In the genomic region with DNA sequence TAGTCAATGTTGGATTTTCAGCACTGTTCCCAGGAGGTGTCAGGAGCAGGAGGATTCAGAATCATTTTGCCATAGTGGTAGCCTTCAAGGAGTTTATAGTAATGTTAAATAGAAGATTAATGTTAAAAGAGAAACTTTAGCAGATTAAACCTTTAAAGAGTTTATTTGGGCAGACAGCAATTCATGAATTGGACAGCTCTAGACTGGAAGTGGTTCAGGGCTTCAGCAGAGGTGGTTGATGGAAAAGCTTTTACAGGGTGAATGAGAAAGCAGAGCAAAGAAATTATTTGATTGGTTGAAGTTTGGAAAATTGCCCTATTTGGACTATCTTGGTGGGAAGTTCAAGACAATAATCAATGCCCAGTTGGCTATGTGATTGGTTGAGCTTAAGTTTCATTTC, we compare ENCODE assay signal across 1 cellular context.
TF ChIP-seq lines count a peak whose summit lies in the region.

No MANE protein-coding gene starts in this region.

TF ChIP-seq in liver, 16 proteins besides CTCF, POLR2A, EP300 and RAD21:
- TF ChIP-seq, protein P1, sequence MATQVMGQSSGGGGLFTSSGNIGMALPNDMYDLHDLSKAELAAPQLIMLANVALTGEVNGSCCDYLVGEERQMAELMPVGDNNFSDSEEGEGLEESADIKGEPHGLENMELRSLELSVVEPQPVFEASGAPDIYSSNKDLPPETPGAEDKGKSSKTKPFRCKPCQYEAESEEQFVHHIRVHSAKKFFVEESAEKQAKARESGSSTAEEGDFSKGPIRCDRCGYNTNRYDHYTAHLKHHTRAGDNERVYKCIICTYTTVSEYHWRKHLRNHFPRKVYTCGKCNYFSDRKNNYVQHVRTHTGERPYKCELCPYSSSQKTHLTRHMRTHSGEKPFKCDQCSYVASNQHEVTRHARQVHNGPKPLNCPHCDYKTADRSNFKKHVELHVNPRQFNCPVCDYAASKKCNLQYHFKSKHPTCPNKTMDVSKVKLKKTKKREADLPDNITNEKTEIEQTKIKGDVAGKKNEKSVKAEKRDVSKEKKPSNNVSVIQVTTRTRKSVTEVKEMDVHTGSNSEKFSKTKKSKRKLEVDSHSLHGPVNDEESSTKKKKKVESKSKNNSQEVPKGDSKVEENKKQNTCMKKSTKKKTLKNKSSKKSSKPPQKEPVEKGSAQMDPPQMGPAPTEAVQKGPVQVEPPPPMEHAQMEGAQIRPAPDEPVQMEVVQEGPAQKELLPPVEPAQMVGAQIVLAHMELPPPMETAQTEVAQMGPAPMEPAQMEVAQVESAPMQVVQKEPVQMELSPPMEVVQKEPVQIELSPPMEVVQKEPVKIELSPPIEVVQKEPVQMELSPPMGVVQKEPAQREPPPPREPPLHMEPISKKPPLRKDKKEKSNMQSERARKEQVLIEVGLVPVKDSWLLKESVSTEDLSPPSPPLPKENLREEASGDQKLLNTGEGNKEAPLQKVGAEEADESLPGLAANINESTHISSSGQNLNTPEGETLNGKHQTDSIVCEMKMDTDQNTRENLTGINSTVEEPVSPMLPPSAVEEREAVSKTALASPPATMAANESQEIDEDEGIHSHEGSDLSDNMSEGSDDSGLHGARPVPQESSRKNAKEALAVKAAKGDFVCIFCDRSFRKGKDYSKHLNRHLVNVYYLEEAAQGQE (IDR thresholded peaks at IDR 0.05): peak; percentile 40
- TF ChIP-seq, protein P2, sequence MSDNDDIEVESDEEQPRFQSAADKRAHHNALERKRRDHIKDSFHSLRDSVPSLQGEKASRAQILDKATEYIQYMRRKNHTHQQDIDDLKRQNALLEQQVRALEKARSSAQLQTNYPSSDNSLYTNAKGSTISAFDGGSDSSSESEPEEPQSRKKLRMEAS (IDR thresholded peaks at IDR 0.05): no peak
TF ChIP-seq in liver: peak in this region for 1.
